In the genomic region with DNA sequence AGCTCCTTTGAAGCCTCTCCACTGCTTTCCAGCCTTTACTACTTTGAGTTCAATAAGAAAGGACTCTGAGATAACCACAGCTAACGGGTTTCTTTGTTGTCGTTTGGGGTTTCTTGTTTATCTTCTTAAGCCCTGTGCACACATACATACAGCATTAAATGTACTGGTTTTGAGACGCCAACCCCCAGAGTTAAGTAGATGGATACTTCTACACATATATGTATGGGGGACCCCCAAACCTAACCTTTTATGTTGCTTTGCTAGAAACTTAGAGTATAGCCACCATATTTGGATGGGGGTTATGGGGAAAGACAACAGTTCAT, we compare ENCODE assay signal across 8 cellular contexts. TPM values are rescaled to one million over a fixed set of nuclear protein-coding genes. Genes with fewer than 3 reads are reported as not detected.
DNase-seq lines count a peak whose midpoint lies in the region; ATAC-seq, FAIRE-seq and TF ChIP-seq lines count a peak whose summit lies in the region.

No MANE protein-coding gene starts in this region.

- no peaks in the 10 kb centered on the region; the same call in 1 of the 2 replicates for H4K20me1 ChIP-seq in GM23338 (replicated peaks; ENCODE audit: insufficient read depth)
- no peaks in the 10 kb centered on the region for H4K20me1 ChIP-seq in SU-DHL-6 (ENCODE audit: low read depth, low read length)

- H3K79me2 ChIP-seq in GM23338 (replicated peaks; ENCODE audit: insufficient read depth) (peaks cover 26% of the 10 kb centered on the region), SU-DHL-6 (ENCODE audit: insufficient read depth, low read length) (peaks cover 24% of the 10 kb centered on the region)

- H3K9ac ChIP-seq in SU-DHL-6 (ENCODE audit: low read length) = peak overlapping the region; percentile 71

- no peaks in the 10 kb centered on the region for H3K9me3 ChIP-seq in SU-DHL-6 (ENCODE audit: insufficient read depth, low read length)

- H3K27me3 ChIP-seq in GM23338 (ENCODE audit: insufficient read depth) (no peaks in the 10 kb centered on the region), SU-DHL-6 (ENCODE audit: low read length) (no peaks in the 10 kb centered on the region)

- H3K9me3 Mint-ChIP-seq in GM23338 = no peaks in the 10 kb centered on the region

- TF ChIP-seq CTCF in GM23338 (conservative IDR thresholded peaks at IDR 0.05; ENCODE audit: low read depth in 2 of 2) (no peak), SU-DHL-6 (IDR thresholded peaks at IDR 0.05; ENCODE audit: insufficient read depth, low read length, poor library complexity, severe bottlenecking) (no peak), fibroblast of mammary gland (conservative IDR thresholded peaks at IDR 0.05; ENCODE audit: control insufficient read depth, insufficient read depth, low read depth, low read length) (no peak)

- H2AFZ ChIP-seq in GM23338 = peak overlapping the region; percentile 9
- peak overlapping the region; percentile 67 for H2AFZ ChIP-seq in SU-DHL-6 (ENCODE audit: low read depth, low read length, severe bottlenecking)

- peak overlapping the region; percentile 92 for H3K4me3 Mint-ChIP-seq in GM23338

- H3K27ac ChIP-seq in GM23338 (ENCODE audit: low read depth) = peak overlapping the region; percentile 75
- H3K27ac ChIP-seq in SU-DHL-6 (ENCODE audit: low read depth, low read length) = peak overlapping the region; percentile 100

- H3F3A ChIP-seq in GM23338 (replicated peaks; ENCODE audit: low read depth) (peaks cover 6% of the 10 kb centered on the region), SU-DHL-6 (ENCODE audit: insufficient read depth) (peaks cover 18% of the 10 kb centered on the region)

- H3K27me3 Mint-ChIP-seq in GM23338 (ENCODE audit: insufficient read depth, low read depth, poor library complexity) = peaks cover 4% of the 10 kb centered on the region

- H3K36me3 ChIP-seq in GM23338 (ENCODE audit: insufficient read depth) (peaks cover 5% of the 10 kb centered on the region; the same call in 1 of the 2 replicates), SU-DHL-6 (ENCODE audit: low read length) (peaks cover 7% of the 10 kb centered on the region; the same call in 1 of the 2 replicates)

- peaks cover 15% of the 10 kb centered on the region for H3K36me3 Mint-ChIP-seq in GM23338 (ENCODE audit: low read depth)

- peaks cover 26% of the 10 kb centered on the region for H3K4me1 ChIP-seq in GM23338 (ENCODE audit: insufficient read depth)

- FAIRE-seq in urothelium cell line (lab: Jason Lieb, UNC) = no peak

- H3K4me1 Mint-ChIP-seq in GM23338 = peaks cover 25% of the 10 kb centered on the region

- ATAC-seq in GM23338 = no peak
- ATAC-seq in HG03045 (IDR thresholded peaks at IDR 0.05; ENCODE audit: unreplicated experiment) = no peak
- ATAC-seq in GM19023 (IDR thresholded peaks at IDR 0.05; ENCODE audit: unreplicated experiment) = no peak

- no peaks in the 10 kb centered on the region for H3K9me2 ChIP-seq in GM23338 (ENCODE audit: insufficient read depth)
- H3K9me2 ChIP-seq in SU-DHL-6 (replicated peaks; ENCODE audit: insufficient read depth, low read length) = no peaks in the 10 kb centered on the region

- H3K4me3 ChIP-seq in GM23338 = peak overlapping the region; percentile 58
- peak overlapping the region; percentile 76 for H3K4me3 ChIP-seq in SU-DHL-6 (ENCODE audit: insufficient read depth, low read length, poor library complexity, severe bottlenecking)
- H3K4me3 ChIP-seq in fibroblast of mammary gland (ENCODE audit: control insufficient read depth, low read depth, low read length) = peak overlapping the region; percentile 80
- peak overlapping the region; percentile 67 for H3K4me3 ChIP-seq in skeletal muscle cell (ENCODE audit: low read depth, low read length)

- H3K27ac Mint-ChIP-seq in GM23338 = peak overlapping the region; percentile 95

- DNase-seq in GM23338 (ENCODE audit: low spot score) = no peak
- DNase-seq in fibroblast of mammary gland (ENCODE audit: low read depth) = no peak
- DNase-seq in skeletal muscle cell (ENCODE audit: low read depth) = no peak
- no peak for DNase-seq in urothelium cell line (ENCODE audit: low spot score)
- no peak for DNase-seq in NCI-H1417 treated with DMSO at 0.1 percent for 48 hours (lab: John Stamatoyannopoulos, UW)

- H3K4me2 ChIP-seq in GM23338 (peak overlapping the region; percentile 79), SU-DHL-6 (ENCODE audit: low read depth, low read length, poor library complexity, severe bottlenecking) (peak overlapping the region; percentile 87)

TF ChIP-seq in GM23338, 12 proteins besides CTCF, POLR2A, EP300 and RAD21 (continues in another document):
- TF ChIP-seq, protein P1, sequence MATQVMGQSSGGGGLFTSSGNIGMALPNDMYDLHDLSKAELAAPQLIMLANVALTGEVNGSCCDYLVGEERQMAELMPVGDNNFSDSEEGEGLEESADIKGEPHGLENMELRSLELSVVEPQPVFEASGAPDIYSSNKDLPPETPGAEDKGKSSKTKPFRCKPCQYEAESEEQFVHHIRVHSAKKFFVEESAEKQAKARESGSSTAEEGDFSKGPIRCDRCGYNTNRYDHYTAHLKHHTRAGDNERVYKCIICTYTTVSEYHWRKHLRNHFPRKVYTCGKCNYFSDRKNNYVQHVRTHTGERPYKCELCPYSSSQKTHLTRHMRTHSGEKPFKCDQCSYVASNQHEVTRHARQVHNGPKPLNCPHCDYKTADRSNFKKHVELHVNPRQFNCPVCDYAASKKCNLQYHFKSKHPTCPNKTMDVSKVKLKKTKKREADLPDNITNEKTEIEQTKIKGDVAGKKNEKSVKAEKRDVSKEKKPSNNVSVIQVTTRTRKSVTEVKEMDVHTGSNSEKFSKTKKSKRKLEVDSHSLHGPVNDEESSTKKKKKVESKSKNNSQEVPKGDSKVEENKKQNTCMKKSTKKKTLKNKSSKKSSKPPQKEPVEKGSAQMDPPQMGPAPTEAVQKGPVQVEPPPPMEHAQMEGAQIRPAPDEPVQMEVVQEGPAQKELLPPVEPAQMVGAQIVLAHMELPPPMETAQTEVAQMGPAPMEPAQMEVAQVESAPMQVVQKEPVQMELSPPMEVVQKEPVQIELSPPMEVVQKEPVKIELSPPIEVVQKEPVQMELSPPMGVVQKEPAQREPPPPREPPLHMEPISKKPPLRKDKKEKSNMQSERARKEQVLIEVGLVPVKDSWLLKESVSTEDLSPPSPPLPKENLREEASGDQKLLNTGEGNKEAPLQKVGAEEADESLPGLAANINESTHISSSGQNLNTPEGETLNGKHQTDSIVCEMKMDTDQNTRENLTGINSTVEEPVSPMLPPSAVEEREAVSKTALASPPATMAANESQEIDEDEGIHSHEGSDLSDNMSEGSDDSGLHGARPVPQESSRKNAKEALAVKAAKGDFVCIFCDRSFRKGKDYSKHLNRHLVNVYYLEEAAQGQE (IDR thresholded peaks at IDR 0.05; ENCODE audit: unreplicated experiment) = no peak

RNA-seq across cellular contexts. Expression of gene CEP135, which starts 0.7 kb away (rescaled TPM):
- 13.6 and 15.7 TPM in 2 replicates for total RNA-seq in GM23338 (2014; rRNA removed; shearing (Covaris generic))
- 8.3 and 11.8 TPM in 2 replicates for polyA plus RNA-seq in GM23338 (2016; fragmentation: Nextera tagmentation; extraction: Ambion mirVana)
